ENCODE assay signal across 8 cellular contexts in genomic region chr1:51518033-51518729, GRCh38. TPM values are rescaled to one million over a fixed set of nuclear protein-coding genes. Genes with fewer than 3 reads are reported as not detected.
DNase-seq lines count a peak whose midpoint lies in the region; ATAC-seq, FAIRE-seq and TF ChIP-seq lines count a peak whose summit lies in the region.

No MANE protein-coding gene starts in this region.

- H4K20me1 ChIP-seq in OCI-LY3 (ENCODE audit: insufficient read depth, low read length) = peaks cover 17% of the 10 kb centered on the region; the same call in 1 of the 2 replicates

- peaks cover 39% of the 10 kb centered on the region for H3K4me1 ChIP-seq in OCI-LY3 (ENCODE audit: low read length)
- H3K4me1 ChIP-seq in foreskin keratinocyte = peaks cover 28% of the 10 kb centered on the region

- H3K27me3 ChIP-seq in OCI-LY3 (ENCODE audit: low read depth, low read length) (no peaks in the 10 kb centered on the region), foreskin keratinocyte (no peaks in the 10 kb centered on the region)

- peak; percentile 30 for ATAC-seq in HG03139 (IDR thresholded peaks at IDR 0.05; ENCODE audit: unreplicated experiment)
- peak; percentile 10 for ATAC-seq in foreskin keratinocyte
- no peak for ATAC-seq in GM21526 (IDR thresholded peaks at IDR 0.05; ENCODE audit: low FRiP score, unreplicated experiment)

- H3K4me3 ChIP-seq in OCI-LY3 (ENCODE audit: low read length) = peak overlapping the region; percentile 92

- no peaks in the 10 kb centered on the region for H3K9me3 ChIP-seq in OCI-LY3 (ENCODE audit: insufficient read depth, low read length)

- DNase-seq in 8988T = peak; percentile 25
- no peak for DNase-seq in GM12891 (ENCODE audit: insufficient read length, low spot score)
- peak; percentile 26 for DNase-seq in activated T-helper 2 cell treated with anti-CD3 and anti-CD28 coated beads, Interferon-gamma antibody, Interleukin-2, Interleukin-4, amounts not matched to agents 10 μg/mL and 5 μg/mL and 100 μg/mL, durations not matched to agents 14 hours and 24 hours and 36 hours (ENCODE audit: low spot score)
- DNase-seq in foreskin keratinocyte = peak in 1 of 2 donors; percentile 44
- peak; percentile 20 for DNase-seq in neural crest cell (ENCODE audit: low read depth, low spot score)

- no peaks in the 10 kb centered on the region for H3K27me3 Mint-ChIP-seq in activated T-helper 2 cell treated with anti-CD3 and anti-CD28 coated beads, Interferon-gamma antibody, Interleukin-2, Interleukin-4, amounts not matched to agents 10 μg/mL and 5 μg/mL and 100 μg/mL, durations not matched to agents 14 hours and 24 hours and 36 hours (ENCODE audit: low read depth)
- no peaks in the 10 kb centered on the region for H3K27me3 Mint-ChIP-seq in neural crest cell (ENCODE audit: low read depth)

- peak; percentile 72; the same call in 1 of the 2 replicates for TF ChIP-seq POLR2A in GM12891 (IDR thresholded peaks at IDR 0.05; ENCODE audit: low read depth, low read length)

- peak overlapping the region; percentile 89 for H3K9ac ChIP-seq in OCI-LY3 (ENCODE audit: low read length)

- peak overlapping the region; percentile 93 for H3K4me3 Mint-ChIP-seq in activated T-helper 2 cell treated with anti-CD3 and anti-CD28 coated beads, Interferon-gamma antibody, Interleukin-2, Interleukin-4, amounts not matched to agents 10 μg/mL and 5 μg/mL and 100 μg/mL, durations not matched to agents 14 hours and 24 hours and 36 hours (ENCODE audit: low read depth)
- peak overlapping the region; percentile 91 for H3K4me3 Mint-ChIP-seq in neural crest cell

- H3K27ac ChIP-seq in OCI-LY3 (ENCODE audit: low read length) (peak overlapping the region; percentile 77), foreskin keratinocyte (peak overlapping the region; percentile 57)

- H3K27ac Mint-ChIP-seq in activated T-helper 2 cell treated with anti-CD3 and anti-CD28 coated beads, Interferon-gamma antibody, Interleukin-2, Interleukin-4, amounts not matched to agents 10 μg/mL and 5 μg/mL and 100 μg/mL, durations not matched to agents 14 hours and 24 hours and 36 hours = peak overlapping the region; percentile 88
- peak overlapping the region; percentile 44 for H3K27ac Mint-ChIP-seq in neural crest cell (ENCODE audit: unreplicated experiment)

- peaks cover 59% of the 10 kb centered on the region for H3K79me2 ChIP-seq in OCI-LY3 (ENCODE audit: low read length)

- H3K4me1 Mint-ChIP-seq in activated T-helper 2 cell treated with anti-CD3 and anti-CD28 coated beads, Interferon-gamma antibody, Interleukin-2, Interleukin-4, amounts not matched to agents 10 μg/mL and 5 μg/mL and 100 μg/mL, durations not matched to agents 14 hours and 24 hours and 36 hours (ENCODE audit: low read depth) = peaks cover 52% of the 10 kb centered on the region
- H3K4me1 Mint-ChIP-seq in neural crest cell = peaks cover 23% of the 10 kb centered on the region

- peak; percentile 94 for FAIRE-seq in GM12891 (lab: Jason Lieb, UNC)

- H3K36me3 Mint-ChIP-seq in activated T-helper 2 cell treated with anti-CD3 and anti-CD28 coated beads, Interferon-gamma antibody, Interleukin-2, Interleukin-4, amounts not matched to agents 10 μg/mL and 5 μg/mL and 100 μg/mL, durations not matched to agents 14 hours and 24 hours and 36 hours (ENCODE audit: low read depth) = peaks cover 8% of the 10 kb centered on the region
- H3K36me3 Mint-ChIP-seq in neural crest cell (ENCODE audit: low read depth) = no peaks in the 10 kb centered on the region

- no peaks in the 10 kb centered on the region for H3K36me3 ChIP-seq in OCI-LY3 (replicated peaks; ENCODE audit: low read depth, low read length)

- TF ChIP-seq CTCF in OCI-LY3 (IDR thresholded peaks at IDR 0.05; ENCODE audit: low read depth, low read length) (no peak), foreskin keratinocyte (conservative IDR thresholded peaks at IDR 0.05) (no peak), neural crest cell (conservative IDR thresholded peaks at IDR 0.05) (no peak)

- H2AFZ ChIP-seq in OCI-LY3 (ENCODE audit: low read depth, low read length) = no peak overlapping the region

- peak overlapping the region; percentile 87 for H3K4me2 ChIP-seq in OCI-LY3 (ENCODE audit: low read length)

- intact Hi-C loops in activated T-helper 2 cell treated with anti-CD3 and anti-CD28 coated beads, Interferon-gamma antibody, Interleukin-2, Interleukin-4, amounts not matched to agents 10 μg/mL and 5 μg/mL and 100 μg/mL, durations not matched to agents 14 hours and 24 hours and 36 hours (cut with micrococcal nuclease) = loop anchor here (2.0 to 10.0 kb wide), 3 partner anchors 13 to 553 kb away; partner anchors contain the start of gene FAF1

- no peaks in the 10 kb centered on the region for H3K9me3 Mint-ChIP-seq in activated T-helper 2 cell treated with anti-CD3 and anti-CD28 coated beads, Interferon-gamma antibody, Interleukin-2, Interleukin-4, amounts not matched to agents 10 μg/mL and 5 μg/mL and 100 μg/mL, durations not matched to agents 14 hours and 24 hours and 36 hours
- no peaks in the 10 kb centered on the region for H3K9me3 Mint-ChIP-seq in neural crest cell

TF ChIP-seq in GM12891, 5 proteins besides CTCF, POLR2A, EP300 and RAD21:
- peak; percentile 67 for TF ChIP-seq POLR2AphosphoS5 (IDR thresholded peaks at IDR 0.05; ENCODE audit: low read depth, low read length)
- no peak for TF ChIP-seq PAX5 (IDR thresholded peaks at IDR 0.05; ENCODE audit: insufficient read depth, low read length, severe bottlenecking)
- TF ChIP-seq SPI1 (IDR thresholded peaks at IDR 0.05; ENCODE audit: low read depth, low read length) = peak; percentile 26; the same call in 1 of the 2 replicates

RNA-seq across cellular contexts. Expression of gene EPS15, which starts 0.9 kb away (rescaled TPM):
- 23.2 TPM for polyA plus RNA-seq in GM12891 (2012; ENCODE audit: low read depth, missing spikeins)
- total RNA-seq in activated T-helper 2 cell treated with anti-CD3 and anti-CD28 coated beads, Interferon-gamma antibody, Interleukin-2, Interleukin-4, amounts not matched to agents 10 μg/mL and 5 μg/mL and 100 μg/mL, durations not matched to agents 14 hours and 24 hours and 36 hours = 50.1 and 54.1 TPM in 2 replicates
- total RNA-seq in foreskin keratinocyte = 36.2 and 39.2 TPM in 2 replicates
- polyA plus RNA-seq in foreskin keratinocyte = 8.6 and 9.1 TPM in 2 replicates
- total RNA-seq in neural crest cell = 41.3 and 41.6 TPM in 2 replicates
